ENCODE assay signal across 10 cellular contexts in genomic region chr5:139474815-139475791, GRCh38. TPM values are rescaled to one million over a fixed set of nuclear protein-coding genes. Genes with fewer than 3 reads are reported as not detected.
DNase-seq lines count a peak whose midpoint lies in the region; ATAC-seq and TF ChIP-seq lines count a peak whose summit lies in the region.
"Had no signal": no experiment of that assay in that cellular context is flagged by ENCODE, and none has a peak within 500 bp of the region (broad histone marks: within the 10 kb centered on the region; RNA-seq: fewer than 3 reads in every experiment).

No MANE protein-coding gene starts in this region.

- no peaks in the 10 kb centered on the region for H3K9me3 ChIP-seq in effector memory CD4-positive, alpha-beta T cell (ENCODE audit: control insufficient read depth, low read length)
- H3K9me3 ChIP-seq in ovary, result no peaks in the 10 kb centered on the region

- DNase-seq in GF-D8 (lab: John Stamatoyannopoulos, UW) (peak; percentile 97), NOMO-1 (lab: John Stamatoyannopoulos, UW; ENCODE audit: unreplicated experiment in 2 of 2) (peak; percentile 98 to 99), ovary (peak; percentile 45 to 75 (median 61)), SK-N-DZ (ENCODE audit: low spot score) (no peak)
- no peak for DNase-seq in effector memory CD4-positive, alpha-beta T cell
- DNase-seq: activated B cell treated with CpG ODN at 0.5 μM for 24 hours had no signal

- no peak for TF ChIP-seq CTCF in ovary (IDR thresholded peaks at IDR 0.05)

- H3K27ac ChIP-seq in effector memory CD4-positive, alpha-beta T cell (ENCODE audit: insufficient read depth, low read length, poor library complexity, severe bottlenecking), result peak overlapping the region; percentile 47
- no peak overlapping the region for H3K27ac ChIP-seq in ovary

- H3K4me3 ChIP-seq in effector memory CD4-positive, alpha-beta T cell (ENCODE audit: insufficient read depth, low read depth, low read length, poor library complexity, severe bottlenecking), result no peak overlapping the region
- H3K4me3 ChIP-seq in ovary, result no peak overlapping the region

- no peak for TF ChIP-seq EP300 in ovary (IDR thresholded peaks at IDR 0.05)

- peaks cover 27% of the 10 kb centered on the region for H3K36me3 ChIP-seq in effector memory CD4-positive, alpha-beta T cell (ENCODE audit: control insufficient read depth, insufficient read depth, low read length)
- no peaks in the 10 kb centered on the region for H3K36me3 ChIP-seq in ovary

- peaks cover 62% of the 10 kb centered on the region for H3K4me1 ChIP-seq in effector memory CD4-positive, alpha-beta T cell (ENCODE audit: control insufficient read depth, insufficient read depth, low read length, poor library complexity, severe bottlenecking)
- peaks cover 3% of the 10 kb centered on the region for H3K4me1 ChIP-seq in ovary (ENCODE audit: insufficient read depth)

- no peak for TF ChIP-seq POLR2A in ovary (IDR thresholded peaks at IDR 0.05)

- ATAC-seq in HG03571 (IDR thresholded peaks at IDR 0.05; ENCODE audit: unreplicated experiment) (no peak), HG03354 (IDR thresholded peaks at IDR 0.05; ENCODE audit: poor library complexity, severe bottlenecking, unreplicated experiment) (no peak), HG02885 (IDR thresholded peaks at IDR 0.05; ENCODE audit: poor library complexity, unreplicated experiment) (no peak)

- WGBS in ovary, 3 donors, result 47 to 59% (median 52%) methylated on average over 18 of the region's 18 CpGs

- intact Hi-C loops in ovary (cut with DNase I), result no loop called here

- no peaks in the 10 kb centered on the region for H3K27me3 ChIP-seq in effector memory CD4-positive, alpha-beta T cell (replicated peaks; ENCODE audit: control insufficient read depth, insufficient read depth, low read length, poor library complexity, severe bottlenecking)
- no peaks in the 10 kb centered on the region for H3K27me3 ChIP-seq in ovary

RNA-seq across cellular contexts. Expression of gene SMIM33, which starts 4.3 kb away (rescaled TPM):
- total RNA-seq in ovary, result not detected
- not detected for polyA plus RNA-seq in ovary
- polyA plus RNA-seq in SK-N-DZ (2014; cell fraction: cytosol; rRNA removed), result not detected in 2 replicates
- not detected in 2 replicates for polyA plus RNA-seq in SK-N-DZ (2014; cell fraction: nucleus; rRNA removed)
- total RNA-seq: activated B cell treated with CpG ODN at 0.5 μM for 24 hours, kidney epithelial cell had no signal

RNA-seq across cellular contexts. Expression of gene STING1, which starts 7.5 kb away (rescaled TPM):
- total RNA-seq in ovary, result 10 to 100 TPM; 36.8 to 74.6 (median 53.8) TPM
- 10 to 100 TPM; 47.6 to 49.9 TPM for polyA plus RNA-seq in ovary
- polyA plus RNA-seq in SK-N-DZ (2014; cell fraction: cytosol; rRNA removed), result 0.09 TPM in 1 of 2 replicates, not detected in the other
- polyA plus RNA-seq in SK-N-DZ (2014; cell fraction: nucleus; rRNA removed), result 0.68 TPM in 1 of 2 replicates, not detected in the other

RNA-seq across cellular contexts. Expression of gene ECSCR, which starts 12.6 kb away (rescaled TPM):
- 10 to 100 TPM in 3 of 7 donors, 1 to 10 TPM in 4; 4.4 to 17.5 (median 7.2) TPM for total RNA-seq in ovary
- 10 to 100 TPM; 32.8 to 43.5 TPM for polyA plus RNA-seq in ovary
- not detected in 2 replicates for polyA plus RNA-seq in SK-N-DZ (2014; cell fraction: cytosol; rRNA removed)
- not detected in 2 replicates for polyA plus RNA-seq in SK-N-DZ (2014; cell fraction: nucleus; rRNA removed)
- total RNA-seq: activated B cell treated with CpG ODN at 0.5 μM for 24 hours, kidney epithelial cell had no signal

RNA-seq across cellular contexts. Expression of gene DNAJC18, which starts 35.8 kb away (rescaled TPM):
- 10 to 100 TPM in 6 of 7 donors, 1 to 10 TPM in 1; 5.2 to 31.0 (median 22.4) TPM for total RNA-seq in ovary
- 10 to 100 TPM; 11.1 to 35.6 TPM for polyA plus RNA-seq in ovary
- polyA plus RNA-seq in SK-N-DZ (2014; cell fraction: cytosol; rRNA removed), result 9.9 and 16.9 TPM in 2 replicates
- 5.5 and 22.8 TPM in 2 replicates for polyA plus RNA-seq in SK-N-DZ (2014; cell fraction: nucleus; rRNA removed)

Comparison
In these comparisons a context has a peak if more than half of its experiments do, and no peak if none do; other contexts are left out.
1. DNase-seq: peak in GF-D8 (single experiment), NOMO-1 (2 of 2) and ovary (5 of 5); none in effector memory CD4-positive, alpha-beta T cell (0 of 3) and SK-N-DZ (single experiment).